17 cellular contexts compared by ENCODE assay signal in the genomic region with DNA sequence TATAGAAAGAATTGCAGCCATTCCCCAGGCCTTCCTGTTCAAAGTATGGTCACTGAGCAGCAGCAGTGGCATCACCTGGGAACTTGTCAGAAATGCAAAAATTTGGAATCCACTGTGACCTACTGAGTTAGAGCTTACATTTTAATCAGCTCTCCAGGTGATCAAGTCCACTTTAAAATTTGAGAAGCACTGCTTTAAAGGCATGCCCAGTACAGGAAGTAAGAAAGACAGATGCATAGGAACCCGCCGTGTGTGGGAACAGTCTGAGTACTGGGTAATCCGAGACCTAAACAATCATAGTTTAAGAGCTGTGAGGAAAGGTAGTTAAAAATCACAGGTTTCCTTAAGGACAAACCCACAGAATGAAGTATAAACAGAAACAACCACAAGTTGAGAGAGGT.
"Had no signal": no experiment of that assay in that cellular context is flagged by ENCODE, and none has a peak within 500 bp of the region (broad histone marks: within the 10 kb centered on the region; RNA-seq: fewer than 3 reads in every experiment).

No MANE protein-coding gene starts in this region.

- H3K4me3 Mint-ChIP-seq: activated naive CD8-positive, alpha-beta T cell; neural crest cell had no signal

- H3K27me3 Mint-ChIP-seq: activated naive CD8-positive, alpha-beta T cell had no signal

- H3K9me3 ChIP-seq: body of pancreas, esophagus muscularis mucosa, spleen, stomach, thoracic aorta had no signal

- H3K36me3 ChIP-seq: esophagus muscularis mucosa, spleen, stomach, thoracic aorta had no signal

- H3K4me3 ChIP-seq: body of pancreas, coronary artery, esophagus muscularis mucosa, spleen, stomach, thoracic aorta had no signal

- H3K36me3 Mint-ChIP-seq: activated naive CD8-positive, alpha-beta T cell had no signal

- H3K27ac ChIP-seq: body of pancreas, coronary artery, esophagus muscularis mucosa, spleen, stomach, thoracic aorta had no signal

- H3K4me1 Mint-ChIP-seq: neural crest cell had no signal

- H3K4me1 ChIP-seq: body of pancreas, esophagus muscularis mucosa, spleen, stomach had no signal

- H3K27ac Mint-ChIP-seq: activated naive CD8-positive, alpha-beta T cell had no signal

- H3K27me3 ChIP-seq: body of pancreas, esophagus muscularis mucosa, spleen, stomach had no signal

- DNase-seq: activated CD4-positive, alpha-beta T cell treated with anti-CD3 and anti-CD28 coated beads, Interleukin-2, amount 50 U/mL, for 1 hour; activated CD8-positive, alpha-beta memory T cell treated with anti-CD3 and anti-CD28 coated beads for 24 hours; activated gamma-delta T cell treated with Interleukin-2 at 50 U/mL for 16 hours; amniotic stem cell; body of pancreas; caudate nucleus; hippocampal formation; spleen; stomach; T-helper 9 cell had no signal

- ATAC-seq: activated CD4-positive, CD25-positive, alpha-beta regulatory T cell treated with anti-CD3 and anti-CD28 coated beads, Interleukin-2, amount 50 U/mL, for 24 hours; body of pancreas; sciatic nerve had no signal
